1 cellular context compared by ENCODE assay signal in genomic region chr12:12616512-12617275, GRCh38.
TF ChIP-seq lines count a peak whose summit lies in the region.

No MANE protein-coding gene starts in this region.

TF ChIP-seq in HepG2, 621 proteins besides CTCF, POLR2A, EP300 and RAD21:
- TF ChIP-seq ZNF205 (CRISPR knock-in tag; IDR thresholded peaks at IDR 0.05) (no peak), GFI1 (CRISPR knock-in tag; IDR thresholded peaks at IDR 0.05; ENCODE audit: borderline replicate concordance) (no peak), TCF7L2 (IDR thresholded peaks at IDR 0.05; ENCODE audit: low read depth, low read length) (no peak), KDM2A (CRISPR knock-in tag; IDR thresholded peaks at IDR 0.05; ENCODE audit: borderline replicate concordance, low read depth) (no peak), ZNF33A (CRISPR knock-in tag; IDR thresholded peaks at IDR 0.05; ENCODE audit: borderline replicate concordance) (no peak), NCOA1 (CRISPR knock-in tag; IDR thresholded peaks at IDR 0.05) (no peak), ZBTB42 (CRISPR knock-in tag; IDR thresholded peaks at IDR 0.05) (no peak), ZNF878 (CRISPR knock-in tag; IDR thresholded peaks at IDR 0.05) (no peak), DNMT3B (CRISPR knock-in tag; conservative IDR thresholded peaks at IDR 0.05) (no peak), ZNF609 (CRISPR knock-in tag; IDR thresholded peaks at IDR 0.05; ENCODE audit: borderline replicate concordance) (no peak), XRCC5 (optimal IDR thresholded peaks at IDR 0.05; ENCODE audit: low read length) (no peak), RFXANK (CRISPR knock-in tag; IDR thresholded peaks at IDR 0.05) (no peak), HOXD1 (CRISPR knock-in tag; IDR thresholded peaks at IDR 0.05) (no peak), PAF1 (CRISPR knock-in tag; IDR thresholded peaks at IDR 0.05) (no peak), FOSL2 (CRISPR knock-in tag; IDR thresholded peaks at IDR 0.05) (no peak), HMG20A (CRISPR knock-in tag; IDR thresholded peaks at IDR 0.05; ENCODE audit: borderline replicate concordance) (no peak), TRIM22 (IDR thresholded peaks at IDR 0.05) (no peak), XBP1 (CRISPR knock-in tag; IDR thresholded peaks at IDR 0.05) (no peak)
- TF ChIP-seq, protein P1, sequence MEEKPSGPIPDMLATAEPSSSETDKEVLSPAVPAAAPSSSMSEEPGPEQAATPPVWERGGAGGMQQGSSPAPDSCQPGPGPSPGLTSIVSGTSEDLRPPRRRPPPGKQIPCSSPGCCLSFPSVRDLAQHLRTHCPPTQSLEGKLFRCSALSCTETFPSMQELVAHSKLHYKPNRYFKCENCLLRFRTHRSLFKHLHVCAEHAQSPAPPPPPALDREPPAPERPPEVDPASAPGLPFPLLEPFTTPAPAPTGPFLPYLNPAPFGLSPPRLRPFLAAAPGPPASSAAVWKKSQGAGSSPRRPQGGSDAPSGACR (CRISPR knock-in tag; IDR thresholded peaks at IDR 0.05) = no peak
